19 cellular contexts compared by ENCODE assay signal in the genomic region with DNA sequence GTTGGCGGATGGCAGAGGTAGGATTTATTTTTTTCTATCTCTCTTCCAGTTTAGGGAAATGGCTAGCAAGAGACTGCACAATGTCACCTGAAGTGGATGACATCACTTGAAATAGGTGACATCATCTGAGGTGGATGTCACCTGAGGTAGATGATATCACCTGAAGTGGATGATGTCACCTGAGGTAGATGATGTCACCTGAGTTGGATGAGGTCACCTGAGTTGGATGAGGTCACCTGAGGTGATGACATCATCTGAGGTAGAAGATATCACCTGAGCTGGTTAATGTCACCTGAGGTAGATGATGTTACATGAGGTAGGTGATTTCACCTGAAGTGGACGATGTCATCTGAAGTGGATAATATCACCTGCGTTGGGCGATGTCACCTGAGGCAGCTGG.
DNase-seq lines count a peak whose midpoint lies in the region; ATAC-seq and TF ChIP-seq lines count a peak whose summit lies in the region.
"Had no signal": no experiment of that assay in that cellular context is flagged by ENCODE, and none has a peak within 500 bp of the region (broad histone marks: within the 10 kb centered on the region; RNA-seq: fewer than 3 reads in every experiment).

No MANE protein-coding gene starts in this region.

- H3K56ac ChIP-seq in mesendoderm (ENCODE audit: low read length) = no peak overlapping the region

- no peak overlapping the region for H3K18ac ChIP-seq in mesendoderm (ENCODE audit: low read length)

- H2BK5ac ChIP-seq in mesendoderm (ENCODE audit: low read length) = no peak overlapping the region

- dilution Hi-C loops in mammary epithelial cell (cut with HindIII; ENCODE audit: low sequenced_read_pairs) = no loop called here

- no peak overlapping the region for H3K4me3 ChIP-seq in mammary epithelial cell (replicated peaks in 1 of 3; ENCODE audit: insufficient read depth in 1 of 3, low read depth in 2 of 3, low read length in 3 of 3)
- H3K4me3 ChIP-seq in breast epithelium = no peak overlapping the region
- no peak overlapping the region for H3K4me3 ChIP-seq in mesendoderm (ENCODE audit: low read length)
- H3K4me3 ChIP-seq: BLaER1, SJSA1 had no signal

- no peak overlapping the region for H3K4ac ChIP-seq in mesendoderm (ENCODE audit: low read depth, low read length)

- no TSS peak for BruUV-seq in mammary epithelial cell (replicated peaks; lab: Mats Ljungman, UMichigan)

- no peak overlapping the region for H3K23ac ChIP-seq in mesendoderm (ENCODE audit: low read length)

- H3K4me2 ChIP-seq in mammary epithelial cell (ENCODE audit: insufficient read depth, low read depth, low read length) (no peak overlapping the region), mesendoderm (ENCODE audit: low read length) (no peak overlapping the region)
- H3K4me2 ChIP-seq: BLaER1 had no signal

- no peak overlapping the region for H4K5ac ChIP-seq in mesendoderm (ENCODE audit: low read length)

- H3K9me3 ChIP-seq in mammary epithelial cell (replicated peaks; ENCODE audit: insufficient read depth, low read length) (no peaks in the 10 kb centered on the region), breast epithelium (no peaks in the 10 kb centered on the region)
- H3K9me3 ChIP-seq: BLaER1, SJSA1 had no signal

- no peaks in the 10 kb centered on the region for H3K79me1 ChIP-seq in mesendoderm (ENCODE audit: low read length)

- TF ChIP-seq POLR2A in breast epithelium (IDR thresholded peaks at IDR 0.05) = no peak

- CTCF ChIA-PET in mammary epithelial cell (lab: Charles Lee; ENCODE audit: low non-redundant PET) = no interaction called here

- TF ChIP-seq CTCF in mammary epithelial cell (conservative IDR thresholded peaks at IDR 0.05 in 1 of 2, IDR thresholded peaks at IDR 0.05 in 1 of 2; ENCODE audit: extremely low read depth in 1 of 2, insufficient read depth in 1 of 2, low read depth in 1 of 2, low read length in 2 of 2) = no peak
- no peak for TF ChIP-seq CTCF in breast epithelium (IDR thresholded peaks at IDR 0.05)

- no peak overlapping the region for H4K8ac ChIP-seq in mesendoderm (ENCODE audit: low read depth, low read length)

- in situ Hi-C loops in mammary epithelial cell (cut with MboI; ENCODE audit: low sequenced_read_pairs in 2 of 2) = no loop called here

- ATAC-seq in GM19452 (IDR thresholded peaks at IDR 0.05; ENCODE audit: unreplicated experiment) = no peak
- ATAC-seq: CD8-positive, alpha-beta T cell; PC-3 had no signal

- H3K27me3 ChIP-seq in mammary epithelial cell (ENCODE audit: insufficient read depth, low read length) = no peaks in the 10 kb centered on the region
- no peaks in the 10 kb centered on the region for H3K27me3 ChIP-seq in breast epithelium
- no peaks in the 10 kb centered on the region for H3K27me3 ChIP-seq in mesendoderm (ENCODE audit: insufficient read depth, low read length, poor library complexity)
- H3K27me3 ChIP-seq: BLaER1, SJSA1 had no signal

- H3K9ac ChIP-seq in mammary epithelial cell (ENCODE audit: insufficient read depth, low read length) = no peak overlapping the region
- no peak overlapping the region for H3K9ac ChIP-seq in mesendoderm (ENCODE audit: low read length)
- H3K9ac ChIP-seq: BLaER1 had no signal

- no peak overlapping the region for H2BK15ac ChIP-seq in mesendoderm (replicated peaks; ENCODE audit: low read depth)

- no peak overlapping the region for H3K27ac ChIP-seq in mammary epithelial cell (ENCODE audit: insufficient read depth, low read depth, low read length)
- H3K27ac ChIP-seq in breast epithelium = no peak overlapping the region
- no peak overlapping the region for H3K27ac ChIP-seq in mesendoderm (ENCODE audit: low read depth, low read length)
- H3K27ac ChIP-seq: BLaER1, SJSA1 had no signal

- no peak overlapping the region for H2BK120ac ChIP-seq in mesendoderm (ENCODE audit: low read depth, low read length)

- H3K36me3 ChIP-seq in mammary epithelial cell (ENCODE audit: insufficient read depth, low read length) (no peaks in the 10 kb centered on the region), breast epithelium (no peaks in the 10 kb centered on the region), mesendoderm (ENCODE audit: control insufficient read depth, insufficient read depth, low read length) (no peaks in the 10 kb centered on the region)
- H3K36me3 ChIP-seq: BLaER1, SJSA1 had no signal

- DNase-seq in NCI-H2029 (lab: John Stamatoyannopoulos, UW) (peak; percentile 70), NCI-H2029 treated with DMSO at 0.1 percent for 48 hours (lab: John Stamatoyannopoulos, UW) (no peak), mammary epithelial cell (peak; percentile 12), breast epithelium (ENCODE audit: low spot score in 2 of 2) (no peak), NCI-H774 (lab: John Stamatoyannopoulos, UW) (peak; percentile 10), mesendoderm (peak; percentile 53), hippocampal formation (lab: John Stamatoyannopoulos, UW) (no peak)
- DNase-seq: CD8-positive, alpha-beta T cell; EL; Kasumi-1; MM.1S; NCI-H1092 treated with DMSO at 0.1 percent for 48 hours; NCI-H1930; NCI-H526; PC-3; SW 1271 had no signal

- no peaks in the 10 kb centered on the region for H3K4me1 ChIP-seq in mammary epithelial cell (ENCODE audit: insufficient read depth, low read length)
- no peaks in the 10 kb centered on the region for H3K4me1 ChIP-seq in breast epithelium
- no peaks in the 10 kb centered on the region for H3K4me1 ChIP-seq in mesendoderm (ENCODE audit: control insufficient read depth, low read depth, low read length)
- H3K4me1 ChIP-seq: BLaER1, SJSA1 had no signal

- no peak overlapping the region for H2AFZ ChIP-seq in mammary epithelial cell (ENCODE audit: low read depth, low read length)

- WGBS in mammary epithelial cell (ENCODE audit: low coverage, missing lambda C conversion rate) = 93% methylated on average over 4 of the region's 4 CpGs
- no CpG with 5 or more reads among the region's 4 CpGs for WGBS in mesendoderm (ENCODE audit: extremely low coverage, insufficient coverage, low lambda C conversion rate)

- H2AK5ac ChIP-seq in mesendoderm (ENCODE audit: low read length) = no peak overlapping the region

- H3K79me2 ChIP-seq in mammary epithelial cell (ENCODE audit: insufficient read depth, low read length) (no peaks in the 10 kb centered on the region), mesendoderm (ENCODE audit: control insufficient read depth, insufficient read depth, low read length) (no peaks in the 10 kb centered on the region)

- intact Hi-C loops in mammary epithelial cell (cut with micrococcal nuclease) (no loop called here), breast epithelium (cut with DNase I; ENCODE audit: low total_unique reads) (no loop called here)

- H4K20me1 ChIP-seq in mammary epithelial cell (ENCODE audit: insufficient read depth, low read length) = no peaks in the 10 kb centered on the region
- H4K20me1 ChIP-seq: BLaER1 had no signal

Comparison
In these comparisons a context has a peak if more than half of its experiments do, and no peak if none do; other contexts are left out.
1. DNase-seq: peak in NCI-H2029 (single experiment), mammary epithelial cell (single experiment), NCI-H774 (single experiment) and mesendoderm (single experiment); none in NCI-H2029 treated with DMSO at 0.1 percent for 48 hours (single experiment), breast epithelium (0 of 2) and hippocampal formation (0 of 2).